In genomic region chr5:160899735-160900134, GRCh38 we compare ENCODE assay signal across 31 cellular contexts. TPM values are rescaled to one million over a fixed set of nuclear protein-coding genes. Genes with fewer than 3 reads are reported as not detected.
DNase-seq lines count a peak whose midpoint lies in the region; ATAC-seq and TF ChIP-seq lines count a peak whose summit lies in the region.
"Had no signal": no experiment of that assay in that cellular context is flagged by ENCODE, and none has a peak within 500 bp of the region (broad histone marks: within the 10 kb centered on the region; RNA-seq: fewer than 3 reads in every experiment).

No MANE protein-coding gene starts in this region.

- H3K9me3 ChIP-seq in upper lobe of right lung = no peaks in the 10 kb centered on the region
- no peaks in the 10 kb centered on the region for H3K9me3 ChIP-seq in lower lobe of right lung
- H3K9me3 ChIP-seq: BE2C, SJSA1 had no signal

- H3K4me3 ChIP-seq in upper lobe of right lung (no peak overlapping the region), lower lobe of right lung (no peak overlapping the region)
- H3K4me3 ChIP-seq: GM12878, PC-9, SJSA1 had no signal

- H3K4me1 ChIP-seq in upper lobe of right lung (no peaks in the 10 kb centered on the region), lower lobe of right lung (no peaks in the 10 kb centered on the region)
- H3K4me1 ChIP-seq: BE2C, SJSA1 had no signal

- intact Hi-C loops in upper lobe of right lung (cut with DNase I) = no loop called here
- intact Hi-C loops in lower lobe of right lung (cut with DNase I) = no loop called here

- CTCF ChIA-PET in WTC11 (lab: Charles Lee) = interaction anchor here (0.7 kb wide), 1 partner anchor 29 kb away, joined by 3 read pairs; no protein-coding TSS in a partner anchor

- H3K27ac ChIP-seq in upper lobe of right lung = no peak overlapping the region
- no peak overlapping the region for H3K27ac ChIP-seq in lower lobe of right lung
- H3K27ac ChIP-seq: 22Rv1, PC-9, SJSA1 had no signal

- H3K27me3 Mint-ChIP-seq in WTC11 (ENCODE audit: low read depth) = no peaks in the 10 kb centered on the region

- ATAC-seq in WTC11 (peak; percentile 99), upper lobe of right lung (peak; percentile 16), lower lobe of right lung (no peak), GM21825 (IDR thresholded peaks at IDR 0.05; ENCODE audit: unreplicated experiment) (no peak)
- ATAC-seq: GM12878, HepG2 had no signal

- POLR2A ChIA-PET in WTC11 (lab: Charles Lee) = no interaction called here

- H3K36me3 Mint-ChIP-seq in WTC11 = no peaks in the 10 kb centered on the region
- H3K36me3 Mint-ChIP-seq: CD14-positive monocyte; CD8-positive, alpha-beta memory T cell had no signal

- no peak overlapping the region for H3K4me3 Mint-ChIP-seq in WTC11
- H3K4me3 Mint-ChIP-seq: CD14-positive monocyte; CD8-positive, alpha-beta memory T cell had no signal

- TF ChIP-seq CTCF in WTC11 (IDR thresholded peaks at IDR 0.05) = no peak
- TF ChIP-seq CTCF in upper lobe of right lung (IDR thresholded peaks at IDR 0.05) = no peak
- no peak for TF ChIP-seq CTCF in lower lobe of right lung (IDR thresholded peaks at IDR 0.05)

- H3K27me3 ChIP-seq in upper lobe of right lung = no peaks in the 10 kb centered on the region
- H3K27me3 ChIP-seq in lower lobe of right lung (ENCODE audit: low read depth) = no peaks in the 10 kb centered on the region
- H3K27me3 ChIP-seq: BE2C, SJSA1 had no signal

- DNase-seq in DMS 273 (lab: John Stamatoyannopoulos, UW; ENCODE audit: unreplicated experiment) (peak; percentile 7), DMS 273 treated with DMSO at 0.1 percent for 48 hours (lab: John Stamatoyannopoulos, UW) (no peak), WTC11 (ENCODE audit: low spot score) (peak; percentile 32), iPS-NIHi7 (ENCODE audit: extremely low spot score) (peak; percentile 60), upper lobe of right lung (no peak), lower lobe of right lung (no peak)
- no peak for DNase-seq in activated T-cell treated with anti-CD3 and anti-CD28 coated beads, Interleukin-2, amount 50 U/mL, for 1 hour
- DNase-seq: ACHN; BE2C; Calu3; CD8-positive, alpha-beta memory T cell; DMS53; H7; Karpas-422; MV-4-11; NCI-H1105 treated with DMSO at 0.1 percent for 48 hours; NCI-H146; NCI-H1930; NCI-H2107; NCI-H524 treated with DMSO at 0.1 percent for 48 hours; NCI-H774; PC-9; Right ventricle myocardium superior had no signal

- peaks cover 9% of the 10 kb centered on the region; the same call in 1 of the 2 replicates for H3K9me3 Mint-ChIP-seq in WTC11

- H3K4me1 Mint-ChIP-seq in WTC11 = no peaks in the 10 kb centered on the region
- H3K4me1 Mint-ChIP-seq: CD14-positive monocyte; CD8-positive, alpha-beta memory T cell had no signal

- H3K36me3 ChIP-seq in upper lobe of right lung (no peaks in the 10 kb centered on the region), lower lobe of right lung (no peaks in the 10 kb centered on the region)
- H3K36me3 ChIP-seq: BE2C, SJSA1 had no signal

- H3K27ac Mint-ChIP-seq in WTC11 = no peak overlapping the region
- H3K27ac Mint-ChIP-seq: CD14-positive monocyte; CD8-positive, alpha-beta memory T cell had no signal

TF ChIP-seq in WTC11, 78 proteins besides CTCF, POLR2A, EP300 and RAD21:
- no peak for TF ChIP-seq ZNF281 (CRISPR knock-in tag; IDR thresholded peaks at IDR 0.05)
- TF ChIP-seq MXD4 (CRISPR knock-in tag; IDR thresholded peaks at IDR 0.05; ENCODE audit: borderline replicate concordance) = no peak
- no peak for TF ChIP-seq MYBL2 (CRISPR knock-in tag; IDR thresholded peaks at IDR 0.05)
- no peak for TF ChIP-seq ETV6 (CRISPR knock-in tag; IDR thresholded peaks at IDR 0.05)
- no peak for TF ChIP-seq CREB1 (CRISPR knock-in tag; IDR thresholded peaks at IDR 0.05)
- TF ChIP-seq NR3C1 (CRISPR knock-in tag; conservative IDR thresholded peaks at IDR 0.05; ENCODE audit: low read depth) = no peak
- no peak for TF ChIP-seq ZNF263 (CRISPR knock-in tag; IDR thresholded peaks at IDR 0.05; ENCODE audit: low read depth)
- no peak for TF ChIP-seq AFF4 (CRISPR knock-in tag; IDR thresholded peaks at IDR 0.05; ENCODE audit: borderline replicate concordance)
- TF ChIP-seq NR2C2 (CRISPR knock-in tag; IDR thresholded peaks at IDR 0.05) = no peak
- no peak for TF ChIP-seq IRF2 (CRISPR knock-in tag; IDR thresholded peaks at IDR 0.05; ENCODE audit: borderline replicate concordance, low read depth)
- TF ChIP-seq JAZF1 (CRISPR knock-in tag; IDR thresholded peaks at IDR 0.05) = no peak
- TF ChIP-seq FOXJ3 (CRISPR knock-in tag; IDR thresholded peaks at IDR 0.05; ENCODE audit: borderline replicate concordance) = no peak
- no peak for TF ChIP-seq ATF2 (CRISPR knock-in tag; IDR thresholded peaks at IDR 0.05; ENCODE audit: borderline replicate concordance, low read depth)
- TF ChIP-seq ATF1 (CRISPR knock-in tag; IDR thresholded peaks at IDR 0.05) = no peak
- no peak for TF ChIP-seq OVOL2 (CRISPR knock-in tag; IDR thresholded peaks at IDR 0.05; ENCODE audit: borderline replicate concordance)
- TF ChIP-seq ESRRA (CRISPR knock-in tag; IDR thresholded peaks at IDR 0.05; ENCODE audit: borderline replicate concordance) = no peak

RNA-seq across cellular contexts. Expression of gene ATP10B, which starts 47.7 kb away (rescaled TPM):
- total RNA-seq in WTC11 (2021) = 0.11 TPM in 3 replicates
- total RNA-seq in upper lobe of right lung = not detected
- total RNA-seq in lower lobe of right lung = not detected
- total RNA-seq: CD8-positive, alpha-beta memory T cell; Daoy; GM12878; HepG2; HT1080; PC-9; Right ventricle myocardium superior; SJSA1 had no signal

Comparison
In these comparisons a context has a peak if more than half of its experiments do, and no peak if none do; other contexts are left out.
1. DNase-seq: peak in DMS 273 (single experiment), WTC11 (single experiment) and iPS-NIHi7 (single experiment); none in DMS 273 treated with DMSO at 0.1 percent for 48 hours (single experiment), upper lobe of right lung (single experiment), activated T-cell treated with anti-CD3 and anti-CD28 coated beads, Interleukin-2, amount 50 U/mL, for 1 hour (single experiment) and lower lobe of right lung (single experiment).
2. ATAC-seq: peak in WTC11 (single experiment) and upper lobe of right lung (single experiment); none in lower lobe of right lung (0 of 2) and GM21825 (single experiment).